9 cellular contexts compared by ENCODE assay signal in the genomic region with DNA sequence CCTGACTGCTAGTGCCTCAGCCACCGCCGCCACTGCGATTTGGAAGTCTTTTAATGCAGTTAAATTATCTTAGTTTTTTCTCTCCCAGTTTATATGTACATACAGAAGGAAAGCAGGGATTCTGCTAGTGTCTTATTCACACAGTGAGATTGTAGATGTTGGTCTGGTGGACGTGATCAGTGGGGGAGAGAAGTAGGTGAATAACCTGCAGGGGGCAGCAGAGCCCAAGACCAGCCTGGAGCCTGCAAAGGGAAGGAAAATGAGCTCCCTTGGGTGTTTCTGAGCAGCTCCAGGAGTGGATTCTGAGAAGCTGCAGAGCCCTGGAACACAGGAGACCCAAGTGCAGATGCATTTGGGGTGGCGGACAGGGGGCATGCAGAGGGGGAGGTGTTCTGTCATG. TPM values are rescaled to one million over a fixed set of nuclear protein-coding genes. Genes with fewer than 3 reads are reported as not detected.
DNase-seq lines count a peak whose midpoint lies in the region; ATAC-seq and TF ChIP-seq lines count a peak whose summit lies in the region.
"Had no signal": no experiment of that assay in that cellular context is flagged by ENCODE, and none has a peak within 500 bp of the region (broad histone marks: within the 10 kb centered on the region; RNA-seq: fewer than 3 reads in every experiment).

No MANE protein-coding gene starts in this region.

- no peaks in the 10 kb centered on the region for H3K27me3 ChIP-seq in breast epithelium

- H3K27me3 Mint-ChIP-seq in MCF 10A (ENCODE audit: insufficient read depth, unreplicated experiment) (no peaks in the 10 kb centered on the region), progenitor cell of endocrine pancreas (no peaks in the 10 kb centered on the region)

- no peak overlapping the region for H3K27ac ChIP-seq in breast epithelium

- no peak for ATAC-seq in GM18907 (IDR thresholded peaks at IDR 0.05; ENCODE audit: unreplicated experiment)

- H3K27ac Mint-ChIP-seq in MCF 10A (ENCODE audit: low read depth, unreplicated experiment) (no peak overlapping the region), progenitor cell of endocrine pancreas (peak overlapping the region; percentile 58)

- TF ChIP-seq CTCF in breast epithelium (IDR thresholded peaks at IDR 0.05), result peak in 2 of 3 donors; percentile 30 to 40
- no peak for TF ChIP-seq CTCF in MCF 10A (IDR thresholded peaks at IDR 0.05; ENCODE audit: unreplicated experiment)
- TF ChIP-seq CTCF in progenitor cell of endocrine pancreas (IDR thresholded peaks at IDR 0.05; ENCODE audit: unreplicated experiment), result peak; percentile 64

- H3K9me3 Mint-ChIP-seq in MCF 10A (ENCODE audit: unreplicated experiment) (peaks cover 18% of the 10 kb centered on the region), progenitor cell of endocrine pancreas (ENCODE audit: low read depth) (peaks cover 16% of the 10 kb centered on the region)

- H3K36me3 ChIP-seq in breast epithelium, result no peaks in the 10 kb centered on the region

- H3K4me1 ChIP-seq in breast epithelium, result no peaks in the 10 kb centered on the region

- H3K36me3 Mint-ChIP-seq in MCF 10A (ENCODE audit: insufficient read depth, unreplicated experiment) (no peaks in the 10 kb centered on the region), progenitor cell of endocrine pancreas (ENCODE audit: insufficient read depth) (peaks cover 17% of the 10 kb centered on the region)

- BruUV-seq in MCF 10A (replicated peaks; lab: Mats Ljungman, UMichigan), result no TSS peak

- CTCF ChIA-PET in MCF 10A (lab: Yijun Ruan, JAX), result interaction anchor here (0.5 to 0.7 kb wide), 5 partner anchors 13 to 49 kb away, joined by 3 to 4 read pairs (median 3); a partner anchor contains a TSS

- H3K4me3 ChIP-seq in breast epithelium, result no peak overlapping the region

- intact Hi-C loops in breast epithelium (cut with DNase I; ENCODE audit: low total_unique reads), result no loop called here
- intact Hi-C loops in MCF 10A (cut with micrococcal nuclease), result no loop called here

- H3K4me3 Mint-ChIP-seq in MCF 10A (ENCODE audit: unreplicated experiment) (no peak overlapping the region), progenitor cell of endocrine pancreas (ENCODE audit: low read depth) (peak overlapping the region; percentile 51)

- no peak for TF ChIP-seq POLR2A in breast epithelium (IDR thresholded peaks at IDR 0.05)

- H3K4me1 Mint-ChIP-seq in MCF 10A (ENCODE audit: insufficient read depth, unreplicated experiment), result no peaks in the 10 kb centered on the region
- peaks cover 2% of the 10 kb centered on the region for H3K4me1 Mint-ChIP-seq in progenitor cell of endocrine pancreas (ENCODE audit: low read depth)

- POLR2A ChIA-PET in MCF 10A (lab: Yijun Ruan, JAX), result interaction anchor here (0.6 to 1.2 kb wide), 2 partner anchors 16 to 24 kb away, joined by 3 read pairs; no protein-coding TSS in a partner anchor

- H3K9me3 ChIP-seq in breast epithelium, result peaks cover 0 to 6% of the 10 kb centered on the region in 2 donors

- peak in 1 of 2 donors; percentile 22 for DNase-seq in breast epithelium (ENCODE audit: low spot score in 2 of 2)
- no peak for DNase-seq in MCF 10A (ENCODE audit: unreplicated experiment)
- peak; percentile 76 for DNase-seq in RPMI7951 (ENCODE audit: low read depth)
- peak; percentile 38 for DNase-seq in activated gamma-delta T cell treated with anti-CD3 and anti-CD28 coated beads, Interleukin-2, amount 50 U/mL, for 16 hours (ENCODE audit: low read depth)
- DNase-seq in glomerular visceral epithelial cell (ENCODE audit: extremely low spot score), result peak; percentile 20
- peak; percentile 30 for DNase-seq in progenitor cell of endocrine pancreas (ENCODE audit: low spot score, unreplicated experiment)
- DNase-seq in ureter (ENCODE audit: low spot score), result peak; percentile 69

RNA-seq across cellular contexts. Expression of a gene that starts 26.3 kb away (rescaled TPM):
- 10 to 100 TPM in 2 of 3 donors, 1 to 10 TPM in 1; 8.8 to 28.5 (median 11.8) TPM for total RNA-seq in breast epithelium
- total RNA-seq in MCF 10A (2022), result not detected in 2 replicates
- 3.5 and 5.2 TPM in 2 replicates for total RNA-seq in RPMI7951 (2014; rRNA removed; shearing (Covaris generic))
- 12.7 and 13.4 TPM in 2 replicates for total RNA-seq in progenitor cell of endocrine pancreas
- total RNA-seq in ureter, result 20.1 TPM

RNA-seq across cellular contexts. Expression of a gene that starts 38.0 kb away (rescaled TPM):
- total RNA-seq in breast epithelium (under 1 TPM in 2 of 3 donors, not detected in 1; 0.33 to 0.88 TPM), MCF 10A (2022) (not detected in 2 replicates), progenitor cell of endocrine pancreas (2.2 and 2.9 TPM in 2 replicates), ureter (1.1 TPM)
- 0.96 and 0.98 TPM in 2 replicates for total RNA-seq in RPMI7951 (2014; rRNA removed; shearing (Covaris generic))
- total RNA-seq: mononuclear cell had no signal

RNA-seq across cellular contexts. Expression of a gene that starts 49.3 kb away (rescaled TPM):
- total RNA-seq in breast epithelium (1 to 10 TPM; 1.4 to 8.2 (median 4.6) TPM), MCF 10A (2022) (1.4 and 4.0 TPM in 2 replicates), progenitor cell of endocrine pancreas (9.9 and 12.1 TPM in 2 replicates), ureter (2.6 TPM)
- total RNA-seq in RPMI7951 (2014; rRNA removed; shearing (Covaris generic)), result 7.6 and 8.3 TPM in 2 replicates

RNA-seq across cellular contexts. Expression of a gene that starts 55.3 kb away (rescaled TPM):
- total RNA-seq in breast epithelium, result 10 to 100 TPM in 1 of 3 donors, 1 to 10 TPM in 2; 5.0 to 13.3 (median 8.8) TPM
- 1.3 and 1.6 TPM in 2 replicates for total RNA-seq in MCF 10A (2022)
- 3.5 and 6.7 TPM in 2 replicates for total RNA-seq in RPMI7951 (2014; rRNA removed; shearing (Covaris generic))
- 9.1 and 10.7 TPM in 2 replicates for total RNA-seq in progenitor cell of endocrine pancreas
- 20.0 TPM for total RNA-seq in ureter
